ENCODE assay signal across 16 cellular contexts in the genomic region with DNA sequence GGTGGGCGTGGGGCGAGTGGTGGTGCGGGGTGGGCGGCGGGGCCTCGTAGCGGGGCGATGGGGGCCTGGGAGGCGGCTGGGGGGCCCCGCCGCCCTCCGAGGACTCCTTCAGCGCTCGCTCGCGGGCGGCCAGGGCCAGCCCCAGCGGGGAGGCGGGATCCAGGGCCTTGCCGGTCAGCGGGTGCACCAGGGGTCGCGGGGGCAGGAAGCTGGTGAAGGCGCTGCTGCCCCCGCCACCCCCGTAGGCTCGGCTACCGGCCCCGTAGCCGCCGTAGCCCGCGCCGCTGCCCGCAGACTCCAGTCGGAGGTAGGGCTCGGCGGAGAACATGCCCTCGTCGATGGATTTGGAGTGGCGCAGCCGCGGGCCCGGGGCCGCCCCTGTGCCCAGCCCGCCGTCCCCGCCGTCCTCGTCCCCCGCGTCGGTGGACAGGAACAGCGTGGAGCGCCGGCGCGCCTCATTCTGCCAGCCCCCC. TPM values are rescaled to one million over a fixed set of nuclear protein-coding genes. Genes with fewer than 3 reads are reported as not detected.
"Had no signal": no experiment of that assay in that cellular context is flagged by ENCODE, and none has a peak within 500 bp of the region (broad histone marks: within the 10 kb centered on the region; RNA-seq: fewer than 3 reads in every experiment).

No MANE protein-coding gene starts in this region.

- H3K9me3 Mint-ChIP-seq: activated CD4-positive, alpha-beta memory T cell treated with anti-CD3 and anti-CD28 coated beads, Interleukin-2, amount 10 ng/mL, durations not matched to agents 7 days and 5 days; activated T-cell treated with anti-CD3 and anti-CD28 coated beads, Interleukin-2, amount 50 U/mL, for 4 hours; natural killer cell; stimulated activated naive CD8-positive, alpha-beta T cell treated with anti-CD3 and anti-CD28 coated beads, Interleukin-15, amount 100 ng/mL, for 72 hours had no signal

- H3K36me3 Mint-ChIP-seq: natural killer cell had no signal

- H3K4me1 ChIP-seq: prostate gland, right lobe of liver had no signal

- DNase-seq: activated CD4-positive, alpha-beta memory T cell treated with anti-CD3 and anti-CD28 coated beads, Interleukin-2, amount 10 ng/mL, durations not matched to agents 7 days and 5 days; activated effector memory CD4-positive, alpha-beta T cell treated with Interleukin-2 at 50 U/mL for 16 hours; activated naive CD4-positive, alpha-beta T cell treated with anti-CD3 and anti-CD28 coated beads, Interleukin-2, amount 50 U/mL, for 16 hours; activated T-cell treated with anti-CD3 and anti-CD28 coated beads, Interleukin-2, amount 50 U/mL, for 4 hours; kidney glomerular epithelial cell; mesenchymal stem cell; natural killer cell; occipital lobe; right lobe of liver; stimulated activated naive CD8-positive, alpha-beta T cell treated with anti-CD3 and anti-CD28 coated beads, Interleukin-15, amount 100 ng/mL, for 72 hours had no signal

- H3K36me3 ChIP-seq: prostate gland, right lobe of liver had no signal

- H3K27ac ChIP-seq: prostate gland, right lobe of liver had no signal

- H3K4me3 ChIP-seq: right lobe of liver had no signal

- ATAC-seq: activated T-cell treated with anti-CD3 and anti-CD28 coated beads, Interleukin-2, amount 50 U/mL, for 4 hours; esophagus mucosa; natural killer cell; right lobe of liver had no signal

- H3K9me3 ChIP-seq: prostate gland, right lobe of liver had no signal

- H3K4me3 Mint-ChIP-seq: activated CD4-positive, alpha-beta memory T cell treated with anti-CD3 and anti-CD28 coated beads, Interleukin-2, amount 10 ng/mL, durations not matched to agents 7 days and 5 days; activated T-cell treated with anti-CD3 and anti-CD28 coated beads, Interleukin-2, amount 50 U/mL, for 4 hours; natural killer cell had no signal

- H3K27ac Mint-ChIP-seq: activated CD4-positive, alpha-beta memory T cell treated with anti-CD3 and anti-CD28 coated beads, Interleukin-2, amount 10 ng/mL, durations not matched to agents 7 days and 5 days; natural killer cell; stimulated activated naive CD8-positive, alpha-beta T cell treated with anti-CD3 and anti-CD28 coated beads, Interleukin-15, amount 100 ng/mL, for 72 hours had no signal

- H3K4me1 Mint-ChIP-seq: activated CD4-positive, alpha-beta memory T cell treated with anti-CD3 and anti-CD28 coated beads, Interleukin-2, amount 10 ng/mL, durations not matched to agents 7 days and 5 days; natural killer cell; stimulated activated naive CD8-positive, alpha-beta T cell treated with anti-CD3 and anti-CD28 coated beads, Interleukin-15, amount 100 ng/mL, for 72 hours had no signal

RNA-seq across cellular contexts. Expression of gene C19orf81, which starts 18.6 kb away (rescaled TPM):
- total RNA-seq: activated CD4-positive, alpha-beta memory T cell treated with anti-CD3 and anti-CD28 coated beads, Interleukin-2, amount 10 ng/mL, durations not matched to agents 7 days and 5 days; esophagus mucosa; liver; mucosa of gallbladder; natural killer cell; right lobe of liver; T-helper 1 cell treated with Interleukin-12 subunit alpha and Interleukin-12 subunit beta and Interleukin-4 antibody, amounts not matched to agents 30 ng/mL and 1 ng/mL, for 36 hours had no signal
- polyA plus RNA-seq: liver, thymus had no signal

RNA-seq across cellular contexts. Expression of gene SYT3, which starts 28.1 kb away (rescaled TPM):
- total RNA-seq: activated CD4-positive, alpha-beta memory T cell treated with anti-CD3 and anti-CD28 coated beads, Interleukin-2, amount 10 ng/mL, durations not matched to agents 7 days and 5 days; esophagus mucosa; liver; natural killer cell; right lobe of liver; T-helper 1 cell treated with Interleukin-12 subunit alpha and Interleukin-12 subunit beta and Interleukin-4 antibody, amounts not matched to agents 30 ng/mL and 1 ng/mL, for 36 hours had no signal
- polyA plus RNA-seq: liver had no signal

RNA-seq across cellular contexts. Expression of gene SHANK1, which starts 51.8 kb away (rescaled TPM):
- total RNA-seq: activated CD4-positive, alpha-beta memory T cell treated with anti-CD3 and anti-CD28 coated beads, Interleukin-2, amount 10 ng/mL, durations not matched to agents 7 days and 5 days; T-helper 1 cell treated with Interleukin-12 subunit alpha and Interleukin-12 subunit beta and Interleukin-4 antibody, amounts not matched to agents 30 ng/mL and 1 ng/mL, for 36 hours had no signal
